In the genomic region with DNA sequence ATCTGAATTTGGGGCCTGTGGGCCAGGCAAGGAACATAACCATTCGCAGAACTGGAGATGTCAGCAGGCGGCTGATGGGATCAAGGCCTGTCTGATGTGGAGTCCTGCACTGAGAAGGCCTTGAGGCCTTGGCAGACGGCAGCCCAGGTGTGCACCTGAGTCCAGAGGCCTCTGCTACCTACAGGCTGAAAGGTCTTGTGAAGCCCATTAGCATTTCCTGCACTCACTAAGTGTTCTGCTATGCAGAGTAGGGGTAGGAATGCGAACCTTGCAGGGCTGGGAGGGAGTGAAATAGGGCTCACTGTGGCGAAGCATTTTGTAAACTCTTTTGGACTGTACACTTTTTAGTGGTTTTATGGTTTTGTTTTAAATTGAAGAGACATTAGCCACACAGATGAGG, we compare ENCODE assay signal across 1 cellular context.
TF ChIP-seq lines count a peak whose summit lies in the region.

No MANE protein-coding gene starts in this region.

TF ChIP-seq in HepG2, 621 proteins besides CTCF, POLR2A, EP300 and RAD21 (continued from another document):
- no peak for TF ChIP-seq BCL6 (CRISPR knock-in tag; IDR thresholded peaks at IDR 0.05)
- TF ChIP-seq HOXA9 (CRISPR knock-in tag; IDR thresholded peaks at IDR 0.05; ENCODE audit: borderline replicate concordance) = no peak
- no peak for TF ChIP-seq ZNF446 (CRISPR knock-in tag; IDR thresholded peaks at IDR 0.05)
- TF ChIP-seq, protein P1, sequence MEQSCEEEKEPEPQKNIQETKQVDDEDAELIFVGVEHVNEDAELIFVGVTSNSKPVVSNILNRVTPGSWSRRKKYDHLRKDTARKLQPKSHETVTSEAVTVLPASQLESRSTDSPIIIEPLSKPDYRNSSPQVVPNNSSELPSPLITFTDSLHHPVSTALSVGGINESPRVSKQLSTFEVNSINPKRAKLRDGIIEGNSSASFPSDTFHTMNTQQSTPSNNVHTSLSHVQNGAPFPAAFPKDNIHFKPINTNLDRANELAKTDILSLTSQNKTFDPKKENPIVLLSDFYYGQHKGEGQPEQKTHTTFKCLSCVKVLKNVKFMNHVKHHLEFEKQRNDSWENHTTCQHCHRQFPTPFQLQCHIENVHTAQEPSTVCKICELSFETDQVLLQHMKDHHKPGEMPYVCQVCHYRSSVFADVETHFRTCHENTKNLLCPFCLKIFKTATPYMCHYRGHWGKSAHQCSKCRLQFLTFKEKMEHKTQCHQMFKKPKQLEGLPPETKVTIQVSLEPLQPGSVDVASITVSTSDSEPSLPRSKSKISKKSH (CRISPR knock-in tag; IDR thresholded peaks at IDR 0.05; ENCODE audit: borderline replicate concordance) = no peak
- TF ChIP-seq GABPA (IDR thresholded peaks at IDR 0.05; ENCODE audit: low read depth, low read length) = no peak
- no peak for TF ChIP-seq GABPA (CRISPR knock-in tag; IDR thresholded peaks at IDR 0.05; ENCODE audit: low read depth)
- TF ChIP-seq ISX (CRISPR knock-in tag; conservative IDR thresholded peaks at IDR 0.05) = no peak
- no peak for TF ChIP-seq TARDBP (CRISPR knock-in tag; IDR thresholded peaks at IDR 0.05)
- TF ChIP-seq ZNF709 (CRISPR knock-in tag; IDR thresholded peaks at IDR 0.05) = no peak
